Comparison of ENCODE assay signal across 24 cellular contexts in genomic region chr2:153819056-153819455, GRCh38.
"Had no signal": no experiment of that assay in that cellular context is flagged by ENCODE, and none has a peak within 500 bp of the region (broad histone marks: within the 10 kb centered on the region; RNA-seq: fewer than 3 reads in every experiment).

No MANE protein-coding gene starts in this region.

- H3K4me3 ChIP-seq: colonic mucosa, esophagus squamous epithelium, gastrocnemius medialis, heart left ventricle, hepatocyte, left lung, lower lobe of right lung, mucosa of descending colon had no signal

- H3K4me1 ChIP-seq: colonic mucosa, esophagus squamous epithelium, gastrocnemius medialis, heart left ventricle, left lung, lower lobe of right lung had no signal

- FAIRE-seq: endometrium, islet of Langerhans, keratinocyte had no signal

- DNase-seq: colonic mucosa; cortex of kidney; effector CD8-positive, alpha-beta T cell; effector memory CD8-positive, alpha-beta T cell; erythroblast; esophagus squamous epithelium; foreskin fibroblast; foreskin melanocyte; gastrocnemius medialis; hypothalamus; left cardiac atrium; left lung; left ventricle myocardium superior; lower lobe of right lung; mesenchymal stem cell; mucosa of descending colon; naive B cell had no signal

- H3K27ac ChIP-seq: colonic mucosa, epithelial cell of prostate, esophagus squamous epithelium, gastrocnemius medialis, heart left ventricle, hepatocyte, left lung, lower lobe of right lung had no signal

- H3K9me3 ChIP-seq: colonic mucosa, gastrocnemius medialis, lower lobe of right lung, mucosa of descending colon had no signal

- H3K36me3 ChIP-seq: colonic mucosa, esophagus squamous epithelium, gastrocnemius medialis, heart left ventricle, left lung, lower lobe of right lung had no signal

- ATAC-seq: effector memory CD8-positive, alpha-beta T cell; esophagus mucosa; gastrocnemius medialis; heart left ventricle; left cardiac atrium; left lung; left ventricle myocardium superior; mucosa of descending colon had no signal

- H3K79me2 ChIP-seq: hepatocyte had no signal

- H2AFZ ChIP-seq: hepatocyte had no signal

- H3K27me3 ChIP-seq: colonic mucosa, esophagus squamous epithelium, gastrocnemius medialis, heart left ventricle, hepatocyte, left lung had no signal

- H3K4me2 ChIP-seq: hepatocyte had no signal
